In genomic region chr10:79209340-79209739, GRCh38 we compare ENCODE assay signal across 21 cellular contexts.
"Had no signal": no experiment of that assay in that cellular context is flagged by ENCODE, and none has a peak within 500 bp of the region (broad histone marks: within the 10 kb centered on the region; RNA-seq: fewer than 3 reads in every experiment).

No MANE protein-coding gene starts in this region.

- H3K9me3 Mint-ChIP-seq: activated B cell treated with CpG ODN at 0.5 μM for 24 hours; activated naive CD4-positive, alpha-beta T cell treated with anti-CD3 and anti-CD28 coated beads, Interleukin-2, amount 10 ng/mL, durations not matched to agents 7 days and 5 days; activated naive CD8-positive, alpha-beta T cell treated with anti-CD3 and anti-CD28 coated beads, Interleukin-2, amount 50 U/mL, for 24 hours; activated T-cell treated with anti-CD3 and anti-CD28 coated beads, Interleukin-2, amount 50 U/mL, for 4 hours; naive B cell; stimulated activated naive CD8-positive, alpha-beta T cell treated with anti-CD3 and anti-CD28 coated beads, Interleukin-15, amount 100 ng/mL, for 72 hours had no signal

- H3K4me1 Mint-ChIP-seq: activated B cell treated with CpG ODN at 0.5 μM for 24 hours; activated CD4-positive, alpha-beta T cell treated with anti-CD3 and anti-CD28 coated beads for 36 hours; activated naive CD4-positive, alpha-beta T cell treated with anti-CD3 and anti-CD28 coated beads, Interleukin-2, amount 10 ng/mL, durations not matched to agents 7 days and 5 days; activated naive CD8-positive, alpha-beta T cell treated with anti-CD3 and anti-CD28 coated beads, Interleukin-2, amount 50 U/mL, for 24 hours; stimulated activated naive CD8-positive, alpha-beta T cell treated with anti-CD3 and anti-CD28 coated beads, Interleukin-15, amount 100 ng/mL, for 72 hours had no signal

- H3K36me3 Mint-ChIP-seq: naive B cell had no signal

- H3K4me3 Mint-ChIP-seq: activated B cell treated with CpG ODN at 0.5 μM for 24 hours; activated CD4-positive, alpha-beta T cell treated with anti-CD3 and anti-CD28 coated beads for 36 hours; activated naive CD4-positive, alpha-beta T cell treated with anti-CD3 and anti-CD28 coated beads, Interleukin-2, amount 10 ng/mL, durations not matched to agents 7 days and 5 days; activated naive CD8-positive, alpha-beta T cell treated with anti-CD3 and anti-CD28 coated beads, Interleukin-2, amount 50 U/mL, for 24 hours; activated T-cell treated with anti-CD3 and anti-CD28 coated beads, Interleukin-2, amount 50 U/mL, for 4 hours; stimulated activated naive CD8-positive, alpha-beta T cell treated with anti-CD3 and anti-CD28 coated beads, Interleukin-15, amount 100 ng/mL, for 72 hours had no signal

- ATAC-seq: activated CD4-positive, alpha-beta T cell treated with anti-CD3 and anti-CD28 coated beads for 36 hours; activated naive CD8-positive, alpha-beta T cell treated with anti-CD3 and anti-CD28 coated beads, Interleukin-2, amount 50 U/mL, for 24 hours; activated T-cell treated with anti-CD3 and anti-CD28 coated beads, Interleukin-2, amount 50 U/mL, for 4 hours; esophagus mucosa; heart left ventricle; left cardiac atrium; stimulated activated naive CD8-positive, alpha-beta T cell treated with anti-CD3 and anti-CD28 coated beads, Interleukin-15, amount 100 ng/mL, for 72 hours had no signal

- H3K27ac Mint-ChIP-seq: activated B cell treated with CpG ODN at 0.5 μM for 24 hours; activated CD4-positive, alpha-beta T cell treated with anti-CD3 and anti-CD28 coated beads for 36 hours; activated naive CD4-positive, alpha-beta T cell treated with anti-CD3 and anti-CD28 coated beads, Interleukin-2, amount 10 ng/mL, durations not matched to agents 7 days and 5 days; activated naive CD8-positive, alpha-beta T cell treated with anti-CD3 and anti-CD28 coated beads, Interleukin-2, amount 50 U/mL, for 24 hours had no signal

- DNase-seq: activated B cell treated with CpG ODN at 0.5 μM for 24 hours; activated CD4-positive, alpha-beta T cell treated with anti-CD3 and anti-CD28 coated beads for 36 hours; activated CD4-positive, alpha-beta T cell treated with anti-CD3 and anti-CD28 coated beads, Interleukin-2, amount 50 U/mL, for 4 hours; activated CD8-positive, alpha-beta memory T cell treated with anti-CD3 and anti-CD28 coated beads, Interleukin-2, amount 50 U/mL, for 48 hours; activated effector memory CD4-positive, alpha-beta T cell treated with Interleukin-2 at 50 U/mL for 16 hours; activated naive CD4-positive, alpha-beta T cell treated with anti-CD3 and anti-CD28 coated beads, Interleukin-2, amount 10 ng/mL, durations not matched to agents 7 days and 5 days; activated naive CD8-positive, alpha-beta T cell treated with anti-CD3 and anti-CD28 coated beads, Interleukin-2, amount 50 U/mL, for 24 hours; activated T-cell treated with anti-CD3 and anti-CD28 coated beads, Interleukin-2, amount 50 U/mL, for 4 hours; dermis blood vessel endothelial cell; effector CD8-positive, alpha-beta T cell; heart left ventricle; islet precursor cell; left cardiac atrium; naive B cell; stimulated activated CD4-positive, alpha-beta T cell treated with anti-CD3 and anti-CD28 coated beads, Interleukin-12 subunit alpha, Interleukin-12 subunit beta, amount 100 ng/mL, for 4 hours; stimulated activated CD4-positive, alpha-beta T cell treated with anti-CD3 and anti-CD28 coated beads, Interleukin-4, amount 100 ng/mL, for 4 hours; stimulated activated naive CD8-positive, alpha-beta T cell treated with anti-CD3 and anti-CD28 coated beads, Interleukin-15, amount 100 ng/mL, for 72 hours; T-helper 1 cell; T-helper 9 cell; tibial artery had no signal
